10 cellular contexts compared by ENCODE assay signal in genomic region chr10:113059001-113059780, GRCh38.
A peak's percentile ranks its signal among the peaks of the same experiment; 100 is the strongest.
DNase-seq lines count a peak whose midpoint lies in the region; ATAC-seq and TF ChIP-seq lines count a peak whose summit lies in the region.
"Had no signal": no experiment of that assay in that cellular context is flagged by ENCODE, and none has a peak within 500 bp of the region (broad histone marks: within the 10 kb centered on the region; RNA-seq: fewer than 3 reads in every experiment).

No MANE protein-coding gene starts in this region.

- H2BK12ac ChIP-seq in neuronal stem cell (ENCODE audit: low read length) = no peak overlapping the region

- no CpG with 5 or more reads among the region's 15 CpGs for WGBS in neuronal stem cell (ENCODE audit: extremely low coverage in 2 of 2, insufficient read length in 2 of 2, insufficient replicate concordance in 1 of 2), 2 donors

- H3K4ac ChIP-seq in neuronal stem cell (ENCODE audit: low read length) = no peak overlapping the region

- H3K27ac ChIP-seq in neuronal stem cell (replicated peaks; ENCODE audit: low read length) = peak overlapping the region; percentile 86

- peak overlapping the region; percentile 22 for H3K18ac ChIP-seq in neuronal stem cell (ENCODE audit: low read length)

- H3K4me3 ChIP-seq in AG09309 (ENCODE audit: control insufficient read depth, low read depth, low read length) (peak overlapping the region; percentile 24), neuronal stem cell (ENCODE audit: low read length in 2 of 2) (peak overlapping the region in 1 of 2 donors; percentile 34), H7 (ENCODE audit: insufficient read depth, low read depth, low read length) (no peak overlapping the region)

- no peaks in the 10 kb centered on the region for H3K9me3 ChIP-seq in neuronal stem cell (replicated peaks in 1 of 2; ENCODE audit: control insufficient read depth in 2 of 2, insufficient read depth in 1 of 2, low read depth in 1 of 2, low read length in 2 of 2)

- H2BK5ac ChIP-seq in neuronal stem cell (ENCODE audit: low read length) = peak overlapping the region; percentile 45

- no peak overlapping the region for H2BK15ac ChIP-seq in neuronal stem cell (ENCODE audit: low read length)

- peaks cover 52 to 56% of the 10 kb centered on the region in 2 donors for H3K4me1 ChIP-seq in neuronal stem cell (ENCODE audit: control insufficient read depth in 2 of 2, insufficient read depth in 1 of 2, low read depth in 1 of 2, low read length in 2 of 2)

- H3K36me3 ChIP-seq in neuronal stem cell (replicated peaks in 1 of 2; ENCODE audit: control insufficient read depth in 2 of 2, insufficient read depth in 2 of 2, low read length in 2 of 2) (peaks cover 0 to 14% of the 10 kb centered on the region in 2 donors), H7 (replicated peaks; ENCODE audit: control insufficient read depth, insufficient read depth, low read length) (peaks cover 2% of the 10 kb centered on the region; the same call in 1 of the 2 replicates)

- no peak overlapping the region for H2AFZ ChIP-seq in neuronal stem cell (ENCODE audit: low read length)

- no peak for TF ChIP-seq CTCF in AG09309 (IDR thresholded peaks at IDR 0.05; ENCODE audit: control insufficient read depth, insufficient read depth, low read depth, low read length, missing control alignments)

- peak overlapping the region; percentile 60 for H3K4me2 ChIP-seq in neuronal stem cell (ENCODE audit: insufficient read depth, low read length, poor library complexity, severe bottlenecking)

- no peak overlapping the region for H4K91ac ChIP-seq in neuronal stem cell (ENCODE audit: low read depth, low read length, poor library complexity)

- DNase-seq in AG09309 (ENCODE audit: low read depth) (peak; percentile 47), fibroblast of the conjunctiva (ENCODE audit: low read depth) (peak; percentile 77), neuronal stem cell (ENCODE audit: low spot score) (no peak), NCI-H510A treated with DMSO at 0.1 percent for 48 hours (lab: John Stamatoyannopoulos, UW) (no peak), H7 (no peak), NK-92 (lab: John Stamatoyannopoulos, UW; ENCODE audit: unreplicated experiment) (no peak)
- no peak for DNase-seq in activated effector memory CD4-positive, alpha-beta T cell treated with Interleukin-2 at 50 U/mL for 16 hours
- DNase-seq: activated CD8-positive, alpha-beta memory T cell treated with anti-CD3 and anti-CD28 coated beads, Interleukin-2, amount 10 ng/mL, durations not matched to agents 7 days and 5 days; kidney glomerular epithelial cell had no signal

- ATAC-seq in SK-N-SH treated with all-trans-retinoic acid at 6 μM for 48 hours = peak; percentile 68
- ATAC-seq: activated CD8-positive, alpha-beta memory T cell treated with anti-CD3 and anti-CD28 coated beads, Interleukin-2, amount 10 ng/mL, durations not matched to agents 7 days and 5 days had no signal

- no peak overlapping the region for H3K14ac ChIP-seq in neuronal stem cell (ENCODE audit: low read length)

- no peak overlapping the region for H2AK5ac ChIP-seq in neuronal stem cell (ENCODE audit: low read depth, low read length)

- no peak overlapping the region for H3K9ac ChIP-seq in neuronal stem cell (ENCODE audit: low read depth, low read length, poor library complexity)

- no peak overlapping the region for H4K8ac ChIP-seq in neuronal stem cell (ENCODE audit: low read depth, low read length)

- no peak overlapping the region for H2BK120ac ChIP-seq in neuronal stem cell (ENCODE audit: low read depth, low read length)

- H3K79me1 ChIP-seq in neuronal stem cell (ENCODE audit: low read depth, low read length) = no peaks in the 10 kb centered on the region

- H3K23ac ChIP-seq in neuronal stem cell (ENCODE audit: low read depth, low read length, poor library complexity) = no peak overlapping the region

- H3K27me3 ChIP-seq in neuronal stem cell (ENCODE audit: control insufficient read depth in 3 of 3, insufficient read depth in 3 of 3, low read depth in 1 of 3, low read length in 3 of 3) = no peaks in the 10 kb centered on the region
- H3K27me3 ChIP-seq in H7 (ENCODE audit: control insufficient read depth, insufficient read depth, low read length) = no peaks in the 10 kb centered on the region

TF ChIP-seq in SK-N-SH treated with all-trans-retinoic acid at 6 μM for 48 hours, 23 proteins besides CTCF, POLR2A, EP300 and RAD21:
- TF ChIP-seq PPARA (CRISPR knock-in tag; IDR thresholded peaks at IDR 0.05; ENCODE audit: borderline replicate concordance) = no peak
- TF ChIP-seq ISL1 (CRISPR knock-in tag; IDR thresholded peaks at IDR 0.05) = peak; percentile 18; the same call in 1 of the 2 replicates
- TF ChIP-seq ESRRG (CRISPR knock-in tag; IDR thresholded peaks at IDR 0.05) = no peak
- no peak for TF ChIP-seq CSDC2 (CRISPR knock-in tag; IDR thresholded peaks at IDR 0.05)
- no peak for TF ChIP-seq ZNF565 (CRISPR knock-in tag; conservative IDR thresholded peaks at IDR 0.05; ENCODE audit: low read depth)
- no peak for TF ChIP-seq BACH2 (CRISPR knock-in tag; IDR thresholded peaks at IDR 0.05; ENCODE audit: borderline replicate concordance)
- TF ChIP-seq PATZ1 (CRISPR knock-in tag; IDR thresholded peaks at IDR 0.05; ENCODE audit: borderline replicate concordance) = no peak; the same call in 1 of the 2 replicates

Comparison
In these comparisons a context has a peak if more than half of its experiments do, and no peak if none do; other contexts are left out.
1. DNase-seq: peak in AG09309 (single experiment) and fibroblast of the conjunctiva (single experiment); none in neuronal stem cell (single experiment), NCI-H510A treated with DMSO at 0.1 percent for 48 hours (single experiment), H7 (single experiment), NK-92 (single experiment) and activated effector memory CD4-positive, alpha-beta T cell treated with Interleukin-2 at 50 U/mL for 16 hours (single experiment).